Comparison of ENCODE assay signal across 11 cellular contexts in genomic region chr11:81963018-81963417, GRCh38.
DNase-seq lines count a peak whose midpoint lies in the region; ATAC-seq, FAIRE-seq and TF ChIP-seq lines count a peak whose summit lies in the region.
"Had no signal": no experiment of that assay in that cellular context is flagged by ENCODE, and none has a peak within 500 bp of the region (broad histone marks: within the 10 kb centered on the region; RNA-seq: fewer than 3 reads in every experiment).

No MANE protein-coding gene starts in this region.

- H3K9ac ChIP-seq in K562 (ENCODE audit: insufficient read depth in 1 of 2, low read depth in 2 of 2, low read length in 2 of 2): no peak overlapping the region

- H3K36me3 ChIP-seq in K562 (ENCODE audit: control insufficient read depth, insufficient read depth, low read length) (no peaks in the 10 kb centered on the region), osteoblast (ENCODE audit: insufficient read depth, low read length) (no peaks in the 10 kb centered on the region)
- H3K36me3 ChIP-seq: uterus had no signal

- TF ChIP-seq EP300 in K562 (IDR thresholded peaks at IDR 0.05; ENCODE audit: low read length): no peak

- no peak for TF ChIP-seq POLR2A in K562 (conservative IDR thresholded peaks at IDR 0.05)

- TF ChIP-seq RAD21 in K562 (CRISPR knock-in tag; conservative IDR thresholded peaks at IDR 0.05 in 1 of 2, IDR thresholded peaks at IDR 0.05 in 1 of 2): no peak

- H3K27ac ChIP-seq in K562 (ENCODE audit: extremely low read depth, low read depth, low read length): no peak overlapping the region
- H3K27ac ChIP-seq in osteoblast (ENCODE audit: low read depth, low read length): no peak overlapping the region
- H3K27ac ChIP-seq: uterus had no signal

- POLR2A ChIA-PET in K562 (lab: Yijun Ruan, JAX): no interaction called here

- H3K9me1 ChIP-seq in K562 (ENCODE audit: control insufficient read depth, insufficient read depth, low read length): no peaks in the 10 kb centered on the region

- no peak overlapping the region for H2AFZ ChIP-seq in K562 (ENCODE audit: low read depth, low read length)
- H2AFZ ChIP-seq in osteoblast (ENCODE audit: low read length): no peak overlapping the region

- WGBS in K562 (ENCODE audit: insufficient coverage, low coverage, missing lambda C conversion rate): 0% methylated on average over 3 of the region's 3 CpGs

- H3K9me3 ChIP-seq in K562 (replicated peaks; ENCODE audit: control insufficient read depth, insufficient read depth, low read depth, low read length) (no peaks in the 10 kb centered on the region), osteoblast (ENCODE audit: low read depth, low read length) (no peaks in the 10 kb centered on the region)
- H3K9me3 ChIP-seq: uterus had no signal

- H3K4me1 ChIP-seq in K562 (replicated peaks in 1 of 2; ENCODE audit: control insufficient read depth in 2 of 2, insufficient read depth in 2 of 2, low read length in 2 of 2) (no peaks in the 10 kb centered on the region), osteoblast (ENCODE audit: insufficient read depth, low read length) (no peaks in the 10 kb centered on the region)

- H3K79me2 ChIP-seq in K562 (ENCODE audit: control insufficient read depth, insufficient read depth, low read length) (no peaks in the 10 kb centered on the region), osteoblast (ENCODE audit: insufficient read depth, low read length) (no peaks in the 10 kb centered on the region)

- TF ChIP-seq CTCF in K562 (IDR thresholded peaks at IDR 0.05 in 2 of 3, conservative IDR thresholded peaks at IDR 0.05 in 1 of 3; ENCODE audit: insufficient read depth in 2 of 3, low read depth in 1 of 3, low read length in 3 of 3) (no peak), osteoblast (IDR thresholded peaks at IDR 0.05; ENCODE audit: extremely low read depth, low read depth, low read length) (peak; percentile 6)

- FAIRE-seq in K562 (lab: Jason Lieb, UNC): no peak

- in situ Hi-C loops in KBM-7 (cut with MboI; ENCODE audit: low pct_unique_long_range_greater_than_20kb, low sequenced_read_pairs) (no loop called here), K562 (cut with MboI) (no loop called here)

- peak; percentile 6 for DNase-seq in NCI-H510A treated with DMSO at 0.1 percent for 48 hours (lab: John Stamatoyannopoulos, UW)
- DNase-seq in NCI-H510A (lab: John Stamatoyannopoulos, UW): no peak
- DNase-seq in KBM-7: peak; percentile 21
- DNase-seq in K562 (ENCODE audit: extremely low read depth in 1 of 4, low spot score in 3 of 4): peak in 3 of 4 experiments; percentile 2 to 6 (median 6)
- DNase-seq in osteoblast (ENCODE audit: insufficient read length, low spot score, missing footprints): no peak
- DNase-seq in superior temporal gyrus (ENCODE audit: extremely low spot score): no peak
- DNase-seq: activated CD4-positive, alpha-beta T cell treated with anti-CD3 and anti-CD28 coated beads for 1 hour; cortex of kidney; uterus had no signal

- intact Hi-C loops in K562 (cut with micrococcal nuclease): no loop called here

- H3K4me3 ChIP-seq in K562: no peak overlapping the region
- H3K4me3 ChIP-seq in osteoblast (ENCODE audit: insufficient read depth, low read length): no peak overlapping the region
- H3K4me3 ChIP-seq: uterus had no signal

- H4K20me1 ChIP-seq in K562 (replicated peaks; ENCODE audit: control insufficient read depth, insufficient read depth, low read length) (no peaks in the 10 kb centered on the region), osteoblast (ENCODE audit: insufficient read depth, low read length) (no peaks in the 10 kb centered on the region)

- ATAC-seq in K562 (no peak), GM19455 (IDR thresholded peaks at IDR 0.05; ENCODE audit: unreplicated experiment) (no peak), HG02678 (IDR thresholded peaks at IDR 0.05; ENCODE audit: unreplicated experiment) (no peak)

- no peak overlapping the region for H3K4me2 ChIP-seq in K562 (ENCODE audit: insufficient read depth, low read length)
- H3K4me2 ChIP-seq in osteoblast (ENCODE audit: insufficient read depth, low read length): no peak overlapping the region

- H3K27me3 ChIP-seq in K562 (ENCODE audit: control insufficient read depth in 2 of 2, insufficient read depth in 2 of 2, low read length in 2 of 2) (no peaks in the 10 kb centered on the region), osteoblast (ENCODE audit: insufficient read depth, low read length) (no peaks in the 10 kb centered on the region)
- H3K27me3 ChIP-seq: uterus had no signal

- no TSS peak for BruUV-seq in K562 (replicated peaks; lab: Mats Ljungman, UMichigan)

- CTCF ChIA-PET in K562 (lab: Yijun Ruan, JAX; ENCODE audit: low intra/inter-chr PET ratio): no interaction called here

TF ChIP-seq in K562, 482 proteins besides CTCF, POLR2A, EP300 and RAD21:
- TF ChIP-seq CHCHD3 (CRISPR knock-in tag; IDR thresholded peaks at IDR 0.05) (no peak), ATF3 (IDR thresholded peaks at IDR 0.05) (peak; percentile 74), ATF3 (CRISPR knock-in tag; conservative IDR thresholded peaks at IDR 0.05) (no peak), RBM14 (IDR thresholded peaks at IDR 0.05; ENCODE audit: borderline replicate concordance, insufficient read depth, low read depth, low read length) (no peak), JUND (IDR thresholded peaks at IDR 0.05; ENCODE audit: borderline replicate concordance, low read depth, low read length) (peak; percentile 54; the same call in 1 of the 2 replicates), JUND (tag; IDR thresholded peaks at IDR 0.05; ENCODE audit: borderline replicate concordance, low read depth, low read length) (peak; percentile 68; the same call in 1 of the 3 replicates), CREM (IDR thresholded peaks at IDR 0.05; ENCODE audit: low read depth) (peak; percentile 44; the same call in 1 of the 2 replicates), ATF7 (IDR thresholded peaks at IDR 0.05) (peak; percentile 73), ATF1 (CRISPR knock-in tag; IDR thresholded peaks at IDR 0.05) (no peak), ATF1 (tag; IDR thresholded peaks at IDR 0.05) (peak; percentile 65; the same call in 1 of the 2 replicates)

Comparison
In these comparisons a context has a peak if more than half of its experiments do, and no peak if none do; other contexts are left out.
1. DNase-seq: peak in NCI-H510A treated with DMSO at 0.1 percent for 48 hours (single experiment), KBM-7 (single experiment) and K562 (3 of 4); none in NCI-H510A (single experiment), osteoblast (single experiment) and superior temporal gyrus (single experiment).